ENCODE assay signal across 18 cellular contexts in the genomic region with DNA sequence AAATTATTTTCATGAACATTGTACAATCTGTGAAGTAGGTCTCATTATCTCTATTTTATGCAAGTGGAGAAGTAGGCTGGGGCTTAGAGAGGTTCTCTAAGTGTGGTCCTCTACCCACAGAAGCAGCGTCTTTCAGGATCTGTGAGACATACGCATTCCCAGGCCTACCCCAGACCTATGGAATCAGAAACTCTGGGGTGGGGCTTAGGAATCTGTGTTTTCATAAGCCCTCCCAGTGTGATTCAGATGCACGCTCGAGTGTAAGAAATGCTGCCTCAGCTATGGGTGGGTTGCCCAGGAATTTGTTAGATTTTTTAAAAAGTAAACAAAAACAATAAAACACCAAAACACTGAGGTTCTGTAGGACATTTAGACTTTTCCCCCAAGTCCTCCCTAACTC. TPM values are rescaled to one million over a fixed set of nuclear protein-coding genes. Genes with fewer than 3 reads are reported as not detected.
A peak's percentile ranks its signal among the peaks of the same experiment; 100 is the strongest.
DNase-seq lines count a peak whose midpoint lies in the region; ATAC-seq, FAIRE-seq and TF ChIP-seq lines count a peak whose summit lies in the region.
"Had no signal": no experiment of that assay in that cellular context is flagged by ENCODE, and none has a peak within 500 bp of the region (broad histone marks: within the 10 kb centered on the region; RNA-seq: fewer than 3 reads in every experiment).

No MANE protein-coding gene starts in this region.

- no peaks in the 10 kb centered on the region for H3K79me2 ChIP-seq in smooth muscle cell (ENCODE audit: low read depth)

- no peaks in the 10 kb centered on the region for H3F3A ChIP-seq in smooth muscle cell (ENCODE audit: low read depth)

- H2BK20ac ChIP-seq in IMR-90 (ENCODE audit: low read depth, low read length), result no peak overlapping the region

- no peaks in the 10 kb centered on the region for H3K4me1 ChIP-seq in IMR-90 (ENCODE audit: control insufficient read depth, insufficient read depth, low read length)
- no peaks in the 10 kb centered on the region for H3K4me1 ChIP-seq in adipocyte (ENCODE audit: control insufficient read depth, insufficient read depth, low read length)
- no peaks in the 10 kb centered on the region for H3K4me1 ChIP-seq in smooth muscle cell (ENCODE audit: low read depth)

- no CpG with 5 or more reads among the region's 4 CpGs for WGBS in IMR-90 (ENCODE audit: extremely low coverage in 2 of 2, insufficient read length in 1 of 2), 2 experiments
- WGBS in smooth muscle cell (ENCODE audit: low lambda C conversion rate), result 37% methylated on average over 4 of the region's 4 CpGs

- no peak for TF ChIP-seq RAD21 in IMR-90 (IDR thresholded peaks at IDR 0.05; ENCODE audit: low read length)

- no TSS peak for BruUV-seq in IMR-90 (replicated peaks; lab: Mats Ljungman, UMichigan)

- H2BK5ac ChIP-seq in IMR-90 (ENCODE audit: low read depth, low read length, poor library complexity, severe bottlenecking), result no peak overlapping the region

- H3K9me1 ChIP-seq in IMR-90 (ENCODE audit: insufficient read depth, low read length), result no peaks in the 10 kb centered on the region

- H3K27me3 ChIP-seq in IMR-90 (ENCODE audit: control insufficient read depth, insufficient read depth, low read length) (no peaks in the 10 kb centered on the region; the same call in none of the 2 replicates), adipocyte (replicated peaks; ENCODE audit: control insufficient read depth, insufficient read depth, low read length) (no peaks in the 10 kb centered on the region), smooth muscle cell (ENCODE audit: low read depth) (no peaks in the 10 kb centered on the region)

- no peak for FAIRE-seq in GM12891 (lab: Jason Lieb, UNC)
- FAIRE-seq: A204.1, D721Med, G401.6, K562 had no signal

- H3K4me2 ChIP-seq in IMR-90 (ENCODE audit: low read depth, low read length) (no peak overlapping the region), smooth muscle cell (no peak overlapping the region)

- H3K9ac ChIP-seq in IMR-90 (ENCODE audit: low read depth, low read length) (peak overlapping the region; percentile 28; the same call in 1 of the 2 replicates), adipocyte (ENCODE audit: low read length) (peak overlapping the region; percentile 20), smooth muscle cell (ENCODE audit: low read depth) (no peak overlapping the region)

- ATAC-seq in IMR-90 (ENCODE audit: low read depth), result no peak
- ATAC-seq: K562 had no signal

- H3K27ac ChIP-seq in IMR-90 (ENCODE audit: insufficient read depth, low read length) (no peak overlapping the region), smooth muscle cell (ENCODE audit: low read depth) (no peak overlapping the region)
- H3K27ac ChIP-seq: C4-2B, HL-60 had no signal

- TF ChIP-seq CTCF in IMR-90 (conservative IDR thresholded peaks at IDR 0.05; ENCODE audit: low read depth, low read length), result no peak
- no peak for TF ChIP-seq CTCF in smooth muscle cell (IDR thresholded peaks at IDR 0.05; ENCODE audit: borderline replicate concordance, insufficient read depth, poor library complexity, severe bottlenecking)

- CTCF ChIA-PET in IMR-90 (lab: Yijun Ruan, JAX), result interaction anchor here (2.7 to 5.3 kb wide), 2 partner anchors 108 to 686 kb away, joined by 22 to 47 read pairs; a partner anchor contains a TSS

- H3K79me1 ChIP-seq in IMR-90 (ENCODE audit: low read depth in 1 of 2, low read length in 2 of 2), result no peaks in the 10 kb centered on the region

- H3K18ac ChIP-seq in IMR-90 (ENCODE audit: low read depth, low read length), result no peak overlapping the region

- H3K9me3 ChIP-seq in IMR-90 (ENCODE audit: control insufficient read depth, insufficient read depth, low read length) (no peaks in the 10 kb centered on the region), adipocyte (ENCODE audit: control insufficient read depth, low read length) (peaks cover under 1% of the 10 kb centered on the region), smooth muscle cell (replicated peaks; ENCODE audit: low read depth) (no peaks in the 10 kb centered on the region)
- H3K9me3 ChIP-seq: Caco-2 had no signal

- H3K23ac ChIP-seq in IMR-90 (ENCODE audit: low read depth, low read length), result no peak overlapping the region

- H2AK9ac ChIP-seq in IMR-90 (replicated peaks; ENCODE audit: low read depth, low read length, poor library complexity), result no peak overlapping the region

- H3K36me3 ChIP-seq in IMR-90 (ENCODE audit: control insufficient read depth, insufficient read depth, low read length), result no peaks in the 10 kb centered on the region
- no peaks in the 10 kb centered on the region for H3K36me3 ChIP-seq in adipocyte (ENCODE audit: control insufficient read depth, insufficient read depth, low read length, severe bottlenecking)
- no peaks in the 10 kb centered on the region for H3K36me3 ChIP-seq in smooth muscle cell (ENCODE audit: low read depth)

- H4K5ac ChIP-seq in IMR-90 (ENCODE audit: low read depth, low read length), result no peak overlapping the region

- no peak overlapping the region for H2BK15ac ChIP-seq in IMR-90 (ENCODE audit: low read depth, low read length)

- no peak overlapping the region for H2BK120ac ChIP-seq in IMR-90 (ENCODE audit: low read depth, low read length)

- no peak overlapping the region for H4K8ac ChIP-seq in IMR-90 (ENCODE audit: low read depth in 2 of 2, low read length in 2 of 2)

- no peak overlapping the region for H4K91ac ChIP-seq in IMR-90 (ENCODE audit: insufficient read depth, low read depth, low read length)

- no peaks in the 10 kb centered on the region for H4K20me1 ChIP-seq in IMR-90 (ENCODE audit: insufficient read depth, low read length)
- no peaks in the 10 kb centered on the region for H4K20me1 ChIP-seq in smooth muscle cell (ENCODE audit: low read depth)

- H3K14ac ChIP-seq in IMR-90 (replicated peaks; ENCODE audit: low read depth, low read length), result no peak overlapping the region

- in situ Hi-C loops in IMR-90 (cut with MboI; ENCODE audit: low sequenced_read_pairs), result loop anchor here (10.0 kb wide), 1 partner anchor 104 kb away; no protein-coding TSS in a partner anchor

- no peak overlapping the region for H2AFZ ChIP-seq in IMR-90 (replicated peaks; ENCODE audit: low read length, poor library complexity)
- peak overlapping the region; percentile 55 for H2AFZ ChIP-seq in smooth muscle cell (ENCODE audit: low read depth)

- intact Hi-C loops in IMR-90 (cut with micrococcal nuclease), result no loop called here

- dilution Hi-C loops in IMR-90 (cut with HindIII; ENCODE audit: low sequenced_read_pairs, unreplicated experiment), result no loop called here

- POLR2A ChIA-PET in IMR-90 (lab: Charles Lee; ENCODE audit: unreplicated experiment), result no interaction called here

- H3K4ac ChIP-seq in IMR-90 (ENCODE audit: low read depth, low read length), result no peak overlapping the region

- DNase-seq in IMR-90, result no peak
- DNase-seq in adipocyte (ENCODE audit: low read depth), result no peak
- DNase-seq in islet precursor cell, result peak; percentile 59
- no peak for DNase-seq in smooth muscle cell (lab: John Stamatoyannopoulos, UW; ENCODE audit: unreplicated experiment)
- DNase-seq in GM12891 (ENCODE audit: insufficient read length, low spot score), result no peak
- DNase-seq in NCI-H82 treated with DMSO at 0.1 percent for 48 hours (lab: John Stamatoyannopoulos, UW; ENCODE audit: unreplicated experiment), result no peak
- DNase-seq in AG08395 (ENCODE audit: low spot score), result no peak
- DNase-seq: ACHN; AML-193; Caco-2; CD4-positive, alpha-beta T cell; GOT3 had no signal

- TF ChIP-seq POLR2A in IMR-90 (IDR thresholded peaks at IDR 0.05; ENCODE audit: low read depth, low read length), result no peak
- TF ChIP-seq POLR2A in GM12891 (IDR thresholded peaks at IDR 0.05; ENCODE audit: low read depth, low read length), result no peak

- H2AK5ac ChIP-seq in IMR-90 (ENCODE audit: low read depth, low read length), result no peak overlapping the region

- H3K4me3 ChIP-seq in IMR-90 (ENCODE audit: insufficient read depth, low read depth, low read length) (no peak overlapping the region), adipocyte (ENCODE audit: low read length) (no peak overlapping the region), smooth muscle cell (no peak overlapping the region)
- H3K4me3 ChIP-seq: K562 had no signal

- no peak overlapping the region for H3K56ac ChIP-seq in IMR-90 (ENCODE audit: extremely low read depth, insufficient read depth, low read length)

TF ChIP-seq in GM12891, 5 proteins besides CTCF, POLR2A, EP300 and RAD21:
- TF ChIP-seq POLR2AphosphoS5 (IDR thresholded peaks at IDR 0.05; ENCODE audit: low read depth, low read length), result no peak
TF ChIP-seq in GM12891: peak in this region for 0.

RNA-seq across cellular contexts. Expression of a gene that starts 14.8 kb away (rescaled TPM):
- total RNA-seq in IMR-90 (2012; rRNA removed), result under 0.01 TPM in 1 of 2 replicates, not detected in the other
- polyA plus RNA-seq in IMR-90 (2012; rRNA removed), result 0.09 TPM in 2 replicates
- polyA plus RNA-seq in IMR-90 (2012; cell fraction: cytosol; rRNA removed), result 0.05 TPM in 1 of 2 replicates, not detected in the other
- 0.76 and 1.7 TPM in 2 replicates for polyA plus RNA-seq in IMR-90 (2012; cell fraction: nucleus; rRNA removed; ENCODE audit: low replicate concordance)
- total RNA-seq in smooth muscle cell, result 0.40 TPM in 1 of 2 replicates, not detected in the other
- polyA plus RNA-seq in smooth muscle cell, result 0.24 and 0.31 TPM in 2 replicates
- 21.2 TPM for polyA plus RNA-seq in GM12891 (2012; ENCODE audit: low read depth, missing spikeins)

RNA-seq across cellular contexts. Expression of a gene that starts 29.0 kb away (rescaled TPM):
- total RNA-seq in IMR-90 (2012; rRNA removed) (0.90 and 2.2 TPM in 2 replicates), smooth muscle cell (7.2 and 7.5 TPM in 2 replicates)
- polyA plus RNA-seq in IMR-90 (2012; rRNA removed) (2.0 and 2.5 TPM in 2 replicates), smooth muscle cell (1.0 and 3.3 TPM in 2 replicates)
- 0.11 TPM in 1 of 2 replicates, not detected in the other for polyA plus RNA-seq in IMR-90 (2012; cell fraction: cytosol; rRNA removed)
- 7.3 and 40.0 TPM in 2 replicates for polyA plus RNA-seq in IMR-90 (2012; cell fraction: nucleus; rRNA removed; ENCODE audit: low replicate concordance)
- 5.0 TPM for polyA plus RNA-seq in GM12891 (2012; ENCODE audit: low read depth, missing spikeins)

RNA-seq across cellular contexts. Expression of a gene that starts 34.7 kb away (rescaled TPM):
- total RNA-seq in IMR-90 (2012; rRNA removed), result 34.2 and 40.5 TPM in 2 replicates
- polyA plus RNA-seq in IMR-90 (2012; rRNA removed), result 62.4 and 68.8 TPM in 2 replicates
- 32.4 and 65.5 TPM in 2 replicates for polyA plus RNA-seq in IMR-90 (2012; cell fraction: cytosol; rRNA removed)
- 129 and 234 TPM in 2 replicates for polyA plus RNA-seq in IMR-90 (2012; cell fraction: nucleus; rRNA removed; ENCODE audit: low replicate concordance)
- total RNA-seq in smooth muscle cell, result 43.7 and 47.2 TPM in 2 replicates
- polyA plus RNA-seq in smooth muscle cell, result 20.8 and 21.7 TPM in 2 replicates
- 52.0 TPM for polyA plus RNA-seq in GM12891 (2012; ENCODE audit: low read depth, missing spikeins)

RNA-seq across cellular contexts. Expression of a gene that starts 52.7 kb away (rescaled TPM):
- total RNA-seq in IMR-90 (2012; rRNA removed) (140 and 148 TPM in 2 replicates), smooth muscle cell (332 and 402 TPM in 2 replicates)
- polyA plus RNA-seq in IMR-90 (2012; rRNA removed) (272 and 341 TPM in 2 replicates), smooth muscle cell (404 and 454 TPM in 2 replicates)
- 446 and 518 TPM in 2 replicates for polyA plus RNA-seq in IMR-90 (2012; cell fraction: cytosol; rRNA removed)
- polyA plus RNA-seq in IMR-90 (2012; cell fraction: nucleus; rRNA removed; ENCODE audit: low replicate concordance), result 106 and 110 TPM in 2 replicates
- 373 TPM for polyA plus RNA-seq in GM12891 (2012; ENCODE audit: low read depth, missing spikeins)
